Comparison of ENCODE assay signal across 1 cellular context in the genomic region with DNA sequence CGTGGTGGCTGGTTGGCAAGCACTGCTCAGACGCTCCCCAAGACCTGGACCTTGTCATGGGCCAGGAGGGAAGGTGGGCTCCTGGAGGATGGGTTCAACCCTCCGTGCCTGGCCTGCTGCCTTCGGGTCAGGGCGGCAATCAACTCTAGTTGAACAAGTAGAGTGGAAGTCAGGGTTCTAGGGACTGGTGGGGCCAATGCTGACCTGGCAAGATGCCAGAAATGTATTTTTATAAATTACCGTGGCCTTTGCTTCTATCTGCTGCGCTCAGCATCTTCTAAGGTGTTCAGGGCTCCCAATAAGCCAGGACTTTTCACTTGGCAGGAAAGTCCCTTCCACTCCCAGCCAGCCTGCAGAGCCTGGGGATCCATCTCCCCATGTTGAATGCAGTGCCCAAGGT.
TF ChIP-seq lines count a peak whose summit lies in the region.

No MANE protein-coding gene starts in this region.

TF ChIP-seq in HepG2, 621 proteins besides CTCF, POLR2A, EP300 and RAD21 (continued from another document):
- peak; percentile 86 for TF ChIP-seq LCORL (IDR thresholded peaks at IDR 0.05)
- no peak for TF ChIP-seq LCORL (CRISPR knock-in tag; IDR thresholded peaks at IDR 0.05)
- TF ChIP-seq MED1 (CRISPR knock-in tag; IDR thresholded peaks at IDR 0.05): no peak
